In the genomic region with DNA sequence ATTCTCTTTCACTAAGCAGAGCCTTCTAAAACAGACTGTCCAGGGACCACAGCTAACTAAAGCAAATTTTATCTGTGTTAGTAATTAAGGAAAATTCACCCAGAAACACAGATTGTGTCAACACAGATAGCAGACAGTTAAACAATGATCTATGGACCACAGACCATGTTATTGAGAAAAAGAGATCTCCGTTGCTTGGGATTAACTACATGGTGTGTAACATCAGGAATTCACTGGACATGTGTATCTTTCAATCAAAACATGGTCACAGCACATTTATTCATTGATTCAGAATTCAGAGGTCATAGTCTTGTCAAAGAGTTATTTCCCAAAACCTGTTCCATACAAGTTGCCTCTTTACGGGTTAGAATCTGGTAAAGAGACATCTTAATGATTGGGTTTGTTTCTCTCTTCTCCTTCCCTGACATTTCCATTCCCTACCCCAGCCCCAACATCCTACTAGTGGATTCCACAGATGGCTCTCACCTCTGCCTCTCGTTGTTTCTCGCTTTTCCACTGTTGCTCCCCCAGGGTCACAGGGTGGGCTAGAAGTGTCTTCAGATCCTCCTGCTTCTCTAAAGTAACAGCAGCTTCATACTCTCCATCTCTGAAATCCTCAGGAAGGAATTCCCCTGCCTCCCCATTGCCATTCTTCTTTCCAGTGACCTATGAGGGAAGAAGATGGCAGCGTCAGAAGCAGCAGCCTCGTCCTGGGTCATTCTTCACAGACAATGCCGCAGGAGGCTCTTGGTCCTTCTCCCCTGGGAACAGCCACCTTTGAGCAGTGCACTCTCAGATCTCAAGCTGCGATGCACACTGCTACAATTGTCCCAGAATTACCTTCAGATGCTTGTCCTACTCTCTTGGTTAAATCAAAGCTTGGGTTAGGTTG, we compare ENCODE assay signal across 18 cellular contexts. TPM values are rescaled to one million over a fixed set of nuclear protein-coding genes. Genes with fewer than 3 reads are reported as not detected.
A peak's percentile ranks its signal among the peaks of the same experiment; 100 is the strongest.
DNase-seq lines count a peak whose midpoint lies in the region; ATAC-seq and TF ChIP-seq lines count a peak whose summit lies in the region.
"Had no signal": no experiment of that assay in that cellular context is flagged by ENCODE, and none has a peak within 500 bp of the region (broad histone marks: within the 10 kb centered on the region; RNA-seq: fewer than 3 reads in every experiment).

No MANE protein-coding gene starts in this region.

- H3F3A ChIP-seq in PC-9 (ENCODE audit: insufficient read depth, low read depth): peaks cover 13% of the 10 kb centered on the region

- H4K20me1 ChIP-seq in DND-41 (ENCODE audit: insufficient read depth, low read length) (no peaks in the 10 kb centered on the region), PC-9 (ENCODE audit: insufficient read depth) (no peaks in the 10 kb centered on the region)

- H3K9ac ChIP-seq in DND-41 (ENCODE audit: low read depth, low read length) (no peak overlapping the region), trophoblast cell (ENCODE audit: low read length) (peak overlapping the region; percentile 93)

- H3K4ac ChIP-seq in trophoblast cell (ENCODE audit: low read depth, low read length): peak overlapping the region; percentile 53

- TF ChIP-seq CTCF in DND-41 (IDR thresholded peaks at IDR 0.05; ENCODE audit: borderline replicate concordance, extremely low read depth, low read length, poor library complexity, severe bottlenecking) (no peak), PC-9 (conservative IDR thresholded peaks at IDR 0.05) (no peak), heart right ventricle (IDR thresholded peaks at IDR 0.05) (no peak)

- H4K91ac ChIP-seq in trophoblast cell (ENCODE audit: low read depth, low read length): peak overlapping the region; percentile 82

- no peak overlapping the region for H3K4me3 ChIP-seq in DND-41 (ENCODE audit: low read depth in 1 of 2, low read length in 2 of 2)
- H3K4me3 ChIP-seq in PC-9: peak overlapping the region; percentile 50
- H3K4me3 ChIP-seq in heart right ventricle: peak overlapping the region; percentile 35 to 61 (median 49)
- peak overlapping the region; percentile 76 for H3K4me3 ChIP-seq in trophoblast cell (ENCODE audit: low read depth, low read length)
- no peak overlapping the region for H3K4me3 ChIP-seq in aorta (ENCODE audit: low read length in 2 of 2)

- no peak overlapping the region for H4K12ac ChIP-seq in trophoblast cell (ENCODE audit: low read depth, low read length)

- peaks cover 11% of the 10 kb centered on the region for H3K79me1 ChIP-seq in trophoblast cell (ENCODE audit: low read length)

- H3K27ac ChIP-seq in DND-41 (ENCODE audit: low read length): peak overlapping the region; percentile 28; the same call in 1 of the 2 replicates
- H3K27ac ChIP-seq in PC-9: peak overlapping the region; percentile 65
- peak overlapping the region; percentile 66 to 91 (median 86) for H3K27ac ChIP-seq in heart right ventricle
- peak overlapping the region; percentile 57 for H3K27ac ChIP-seq in trophoblast cell (ENCODE audit: low read depth, low read length)
- no peak overlapping the region for H3K27ac ChIP-seq in aorta (ENCODE audit: low read depth in 1 of 2, low read length in 2 of 2)

- peak overlapping the region; percentile 80 for H3K18ac ChIP-seq in trophoblast cell (ENCODE audit: low read length)

- peak overlapping the region; percentile 44 for H4K8ac ChIP-seq in trophoblast cell (ENCODE audit: low read depth, low read length)

- H2BK120ac ChIP-seq in trophoblast cell (ENCODE audit: insufficient read depth, low read length, poor library complexity): peak overlapping the region; percentile 76

- H3K9me3 ChIP-seq in DND-41 (ENCODE audit: insufficient read depth, low read length, severe bottlenecking) (no peaks in the 10 kb centered on the region), PC-9 (ENCODE audit: insufficient read depth, low read depth) (no peaks in the 10 kb centered on the region), heart right ventricle (no peaks in the 10 kb centered on the region), trophoblast cell (ENCODE audit: insufficient read depth, low read depth, low read length) (no peaks in the 10 kb centered on the region), aorta (ENCODE audit: control insufficient read depth, low read length) (no peaks in the 10 kb centered on the region)

- peaks cover 24% of the 10 kb centered on the region for H3K4me1 ChIP-seq in DND-41 (ENCODE audit: insufficient read depth, low read length)
- peaks cover 32% of the 10 kb centered on the region for H3K4me1 ChIP-seq in PC-9 (replicated peaks; ENCODE audit: insufficient read depth)
- H3K4me1 ChIP-seq in heart right ventricle: peaks cover 0 to 12% (median 3%) of the 10 kb centered on the region in 9 donors
- peaks cover 0 to 2% of the 10 kb centered on the region in 2 experiments for H3K4me1 ChIP-seq in trophoblast cell (ENCODE audit: control insufficient read depth in 1 of 2, insufficient read depth in 2 of 2, low read length in 2 of 2)
- peaks cover 0 to 1% of the 10 kb centered on the region in 2 donors for H3K4me1 ChIP-seq in aorta (ENCODE audit: control insufficient read depth in 1 of 2, insufficient read depth in 2 of 2, low read length in 2 of 2)

- DNase-seq in DND-41 (no peak), PC-9 (no peak), heart right ventricle (no peak), trophoblast cell (no peak), foreskin melanocyte (no peak), NCI-H1436 treated with DMSO at 0.1 percent for 48 hours (lab: John Stamatoyannopoulos, UW) (no peak), DMS153 treated with DMSO at 0.1 percent for 48 hours (lab: John Stamatoyannopoulos, UW; ENCODE audit: unreplicated experiment) (no peak), aorta (no peak)
- DNase-seq: activated naive CD4-positive, alpha-beta T cell treated with anti-CD3 and anti-CD28 coated beads, Interleukin-2, amount 10 ng/mL, durations not matched to agents 7 days and 5 days; activated T-cell treated with anti-CD3 and anti-CD28 coated beads, Interleukin-2, amount 50 U/mL, for 1 hour; COR-L47; effector CD4-positive, alpha-beta T cell; left colon; NCI-H2081 treated with DMSO at 0.1 percent for 48 hours; NCI-H69; stimulated activated CD4-positive, alpha-beta T cell treated with anti-CD3 and anti-CD28 coated beads, Interleukin-2, amount 100 ng/mL, for 24 hours; substantia nigra had no signal

- H2AFZ ChIP-seq in DND-41 (ENCODE audit: low read depth, low read length): peak overlapping the region; percentile 50
- H2AFZ ChIP-seq in PC-9: no peak overlapping the region
- H2AFZ ChIP-seq in trophoblast cell (ENCODE audit: insufficient read depth, low read length, poor library complexity): no peak overlapping the region

- ATAC-seq in DND-41 (ENCODE audit: insufficient read depth, low read depth) (no peak), heart right ventricle (peak in 4 of 8 donors; percentile 1 to 32 (median 10)), aorta (ENCODE audit: low FRiP score) (no peak)
- ATAC-seq: left colon had no signal

- no peaks in the 10 kb centered on the region for H3K27me3 ChIP-seq in DND-41 (ENCODE audit: insufficient read depth, low read length, poor library complexity)
- no peaks in the 10 kb centered on the region for H3K27me3 ChIP-seq in PC-9 (ENCODE audit: insufficient read depth, low read depth)
- H3K27me3 ChIP-seq in heart right ventricle: no peaks in the 10 kb centered on the region
- H3K27me3 ChIP-seq in trophoblast cell (ENCODE audit: insufficient read depth, low read length): no peaks in the 10 kb centered on the region
- no peaks in the 10 kb centered on the region for H3K27me3 ChIP-seq in aorta (ENCODE audit: control insufficient read depth in 1 of 2, insufficient read depth in 2 of 2, low read length in 1 of 2)

- H3K23ac ChIP-seq in trophoblast cell (ENCODE audit: low read length): peak overlapping the region; percentile 69

- 44 to 56% methylated on average over 8 of the region's 8 CpGs for WGBS in heart right ventricle, 2 donors
- no CpG with 5 or more reads among the region's 8 CpGs for WGBS in trophoblast cell (ENCODE audit: extremely low coverage, insufficient coverage, insufficient read length)
- 90 to 93% methylated on average over 8 of the region's 8 CpGs for WGBS in aorta, 2 donors

- H3K36me3 ChIP-seq in DND-41 (ENCODE audit: insufficient read depth, low read length) (no peaks in the 10 kb centered on the region), PC-9 (ENCODE audit: low read depth) (peaks cover 9% of the 10 kb centered on the region; the same call in 1 of the 2 replicates), heart right ventricle (peaks cover 0 to 34% (median 0%) of the 10 kb centered on the region in 9 donors), trophoblast cell (ENCODE audit: control insufficient read depth in 1 of 2, insufficient read depth in 2 of 2, low read length in 2 of 2) (peaks cover 10 to 20% of the 10 kb centered on the region in 2 experiments), aorta (ENCODE audit: control insufficient read depth in 1 of 2, insufficient read depth in 2 of 2, low read length in 1 of 2) (no peaks in the 10 kb centered on the region)

- peak overlapping the region; percentile 87 for H2BK12ac ChIP-seq in trophoblast cell (ENCODE audit: low read length)

- CTCF ChIA-PET in PC-9 (lab: Charles Lee): no interaction called here

- H2BK5ac ChIP-seq in trophoblast cell (ENCODE audit: low read depth, low read length, poor library complexity): peak overlapping the region; percentile 78

- no TSS peak for BruUV-seq in PC-9 (replicated peaks; lab: Mats Ljungman, UMichigan)

- H3K4me2 ChIP-seq in DND-41 (ENCODE audit: insufficient read depth, low read length) (no peak overlapping the region), PC-9 (peak overlapping the region; percentile 77), trophoblast cell (ENCODE audit: low read length) (peak overlapping the region; percentile 74)

- H2AK5ac ChIP-seq in trophoblast cell (ENCODE audit: low read length): peak overlapping the region; percentile 35

- POLR2A ChIA-PET in PC-9 (lab: Charles Lee; ENCODE audit: unreplicated experiment): interaction anchor here (0.6 to 1.3 kb wide), 4 partner anchors 10 to 697 kb away, joined by 3 to 16 read pairs (median 6); no protein-coding TSS in a partner anchor

- intact Hi-C loops in PC-9 (cut with micrococcal nuclease; ENCODE audit: unreplicated experiment): no loop called here
- intact Hi-C loops in heart right ventricle (cut with DNase I): loop anchor here in 6 of 10 donors (5.0 to 10.0 kb wide), 5 partner anchors 42 to 335 kb away; no protein-coding TSS in a partner anchor
- intact Hi-C loops in aorta (cut with DNase I): loop anchor here (5.0 to 10.0 kb wide), 2 partner anchors 125 to 347 kb away; no protein-coding TSS in a partner anchor

- peak overlapping the region; percentile 62 for H3K14ac ChIP-seq in trophoblast cell (ENCODE audit: low read length)

- H3K9me2 ChIP-seq in PC-9 (ENCODE audit: insufficient read depth): no peaks in the 10 kb centered on the region

- no peaks in the 10 kb centered on the region for H3K79me2 ChIP-seq in DND-41 (ENCODE audit: insufficient read depth, low read length)
- peaks cover 7% of the 10 kb centered on the region; the same call in 1 of the 2 replicates for H3K79me2 ChIP-seq in PC-9 (ENCODE audit: low read depth)
- peaks cover 3% of the 10 kb centered on the region for H3K79me2 ChIP-seq in trophoblast cell (ENCODE audit: control insufficient read depth, insufficient read depth, low read length, poor library complexity)

RNA-seq across cellular contexts. Expression of gene ANKRD1, which starts 1.0 kb away (rescaled TPM):
- 3.9 and 6.7 TPM in 2 replicates for total RNA-seq in PC-9 (2021)
- total RNA-seq in heart right ventricle: 1,000 to 10,000 TPM; 1,390 to 8,287 (median 4,440) TPM
- 1,000 to 10,000 TPM; 2,052 to 6,963 TPM for polyA plus RNA-seq in heart right ventricle
- 319 and 331 TPM in 2 replicates for polyA plus RNA-seq in trophoblast cell (2013)
- 10 to 100 TPM in 1 of 2 donors, under 1 TPM in 1; 0.30 to 62.9 TPM for total RNA-seq in aorta
- 10 to 100 TPM in 1 of 2 donors, 1 to 10 TPM in 1; 4.1 to 38.9 TPM for polyA plus RNA-seq in aorta
- total RNA-seq: left colon had no signal
- polyA plus RNA-seq: IgD-negative memory B cell had no signal

RNA-seq across cellular contexts. Expression of gene RPP30, which starts 48.2 kb away (rescaled TPM):
- 25.4 and 32.4 TPM in 2 replicates for total RNA-seq in PC-9 (2021)
- total RNA-seq in heart right ventricle: 10 to 100 TPM; 27.9 to 40.4 (median 33.3) TPM
- 10 to 100 TPM; 33.4 to 41.8 TPM for polyA plus RNA-seq in heart right ventricle
- polyA plus RNA-seq in trophoblast cell (2013): 48.8 and 50.6 TPM in 2 replicates
- 10 to 100 TPM; 25.2 to 28.0 TPM for total RNA-seq in aorta
- polyA plus RNA-seq in aorta: 10 to 100 TPM; 28.3 to 42.6 TPM

Comparison
In these comparisons a context has a peak if more than half of its experiments do, and no peak if none do; other contexts are left out.
1. H3K27ac ChIP-seq: peak in DND-41 (single experiment), PC-9 (single experiment), heart right ventricle (10 of 10) and trophoblast cell (single experiment); none in aorta (0 of 2).
2. H3K4me3 ChIP-seq: peak in PC-9 (single experiment), heart right ventricle (10 of 10) and trophoblast cell (single experiment); none in DND-41 (0 of 2) and aorta (0 of 2).
3. RNA of gene ANKRD1, which starts 1.0 kb away (total RNA-seq): 1,390 to 8,287 TPM in heart right ventricle; 0.30 to 62.9 TPM in aorta and 3.9 to 6.7 TPM in PC-9; every median in the first group is over 10 times any median in the second.